ENCODE assay signal across 29 cellular contexts in the genomic region with DNA sequence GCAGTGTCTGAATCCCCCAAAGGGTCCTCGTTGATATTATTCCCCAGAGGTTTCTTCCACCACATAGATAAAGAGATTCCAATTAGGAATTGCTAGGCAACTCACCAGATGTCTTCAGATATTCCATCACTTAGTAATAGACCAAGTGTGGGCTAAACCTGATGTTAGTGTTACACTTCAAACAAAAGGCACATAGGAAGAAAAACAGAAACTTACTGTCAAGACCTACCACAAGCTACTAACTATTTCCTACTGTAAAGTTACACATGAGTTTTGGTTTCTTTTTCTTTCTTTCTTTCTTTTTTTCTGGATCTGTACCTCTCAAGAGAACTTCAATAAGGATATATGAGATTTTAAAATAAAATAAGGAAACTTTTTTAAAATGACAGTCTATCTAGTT.
"Had no signal": no experiment of that assay in that cellular context is flagged by ENCODE, and none has a peak within 500 bp of the region (broad histone marks: within the 10 kb centered on the region; RNA-seq: fewer than 3 reads in every experiment).

No MANE protein-coding gene starts in this region.

- H3K4me3 ChIP-seq: coronary artery, esophagus squamous epithelium, heart right ventricle, left lung, ovary, right lobe of liver, suprapubic skin, transverse colon, upper lobe of right lung, uterus had no signal

- H3K27ac ChIP-seq: coronary artery, esophagus squamous epithelium, heart right ventricle, left lung, ovary, right lobe of liver, suprapubic skin, transverse colon, upper lobe of right lung, uterus had no signal

- H3K27me3 ChIP-seq: esophagus squamous epithelium, heart right ventricle, left lung, ovary, right lobe of liver, suprapubic skin, transverse colon, upper lobe of right lung, uterus had no signal

- H3K9me3 ChIP-seq: esophagus squamous epithelium, ovary, right lobe of liver, suprapubic skin, transverse colon, upper lobe of right lung, uterus had no signal

- FAIRE-seq: islet of Langerhans, small intestine had no signal

- H3K4me1 ChIP-seq: esophagus squamous epithelium, heart right ventricle, left lung, right lobe of liver, suprapubic skin, transverse colon, upper lobe of right lung, uterus had no signal

- H3K36me3 ChIP-seq: esophagus squamous epithelium, heart right ventricle, left lung, ovary, right lobe of liver, suprapubic skin, transverse colon, upper lobe of right lung, uterus had no signal

- DNase-seq: dermis blood vessel endothelial cell; effector memory CD4-positive, alpha-beta T cell; erythroblast; esophagus squamous epithelium; foreskin melanocyte; glutamatergic neuron; heart right ventricle; hippocampal formation; left cardiac atrium; left lung; mesenchymal stem cell; midbrain; naive thymus-derived CD4-positive, alpha-beta T cell; occipital lobe; ovary; right lobe of liver; small intestine; stimulated activated CD4-positive, alpha-beta T cell treated with anti-CD3 and anti-CD28 coated beads, Interleukin-12 subunit alpha, Interleukin-12 subunit beta, amount 100 ng/mL, for 4 hours; stimulated activated CD4-positive, alpha-beta T cell treated with anti-CD3 and anti-CD28 coated beads, Interleukin-1b, Interleukin-23, amount 100 ng/mL, for 48 hours; stimulated activated CD4-positive, alpha-beta T cell treated with anti-CD3 and anti-CD28 coated beads, Interleukin-4, amount 100 ng/mL, for 1 hour; stimulated activated CD8-positive, alpha-beta memory T cell treated with anti-CD3 and anti-CD28 coated beads, Interleukin-4, amount 100 ng/mL, for 48 hours; stimulated activated naive CD4-positive, alpha-beta T cell; stimulated activated naive CD8-positive, alpha-beta T cell treated with anti-CD3 and anti-CD28 coated beads, Interleukin-15, amount 100 ng/mL, for 72 hours; transverse colon; upper lobe of right lung; uterus had no signal

- ATAC-seq: heart right ventricle; left cardiac atrium; left lung; naive thymus-derived CD4-positive, alpha-beta T cell; right lobe of liver; stimulated activated naive CD8-positive, alpha-beta T cell treated with anti-CD3 and anti-CD28 coated beads, Interleukin-15, amount 100 ng/mL, for 72 hours; upper lobe of right lung had no signal
